ENCODE assay signal across 16 cellular contexts in the genomic region with DNA sequence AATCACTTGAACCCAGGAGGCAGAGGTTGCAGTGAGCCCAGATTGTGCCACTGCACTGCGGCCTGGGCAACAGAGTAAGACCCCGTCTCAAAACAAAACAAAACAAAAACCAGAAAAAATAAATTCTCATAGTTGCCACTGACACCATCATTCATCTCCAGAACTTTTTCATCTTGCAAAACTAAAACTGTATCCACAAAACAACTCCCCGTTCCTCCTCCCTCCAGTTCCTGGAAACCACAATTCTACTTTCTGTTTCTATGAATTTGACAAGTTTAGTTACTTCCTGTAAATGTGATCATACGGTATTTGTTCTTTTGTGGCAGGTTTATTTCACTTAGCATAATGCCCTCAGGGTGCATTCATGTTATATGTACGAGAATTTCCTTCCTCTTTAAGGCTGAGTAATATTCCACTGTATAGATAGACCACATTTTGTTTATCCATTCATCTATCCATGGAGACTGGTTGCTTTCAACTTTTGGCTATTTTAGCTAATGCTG. TPM values are rescaled to one million over a fixed set of nuclear protein-coding genes. Genes with fewer than 3 reads are reported as not detected.
DNase-seq lines count a peak whose midpoint lies in the region; ATAC-seq and TF ChIP-seq lines count a peak whose summit lies in the region.
"Had no signal": no experiment of that assay in that cellular context is flagged by ENCODE, and none has a peak within 500 bp of the region (broad histone marks: within the 10 kb centered on the region; RNA-seq: fewer than 3 reads in every experiment).

No MANE protein-coding gene starts in this region.

- peaks cover 78% of the 10 kb centered on the region for H3K4me1 Mint-ChIP-seq in activated B cell treated with CpG ODN at 0.5 μM for 24 hours

- DNase-seq in KBM-7: peak; percentile 85
- DNase-seq in activated B cell treated with CpG ODN at 0.5 μM for 24 hours: no peak
- no peak for DNase-seq in lower lobe of right lung
- DNase-seq in kidney glomerular epithelial cell (lab: John Stamatoyannopoulos, UW): no peak
- no peak for DNase-seq in Right ventricle myocardium superior
- DNase-seq: endodermal cell; IMR-90; NCI-H69; stimulated activated CD4-positive, alpha-beta T cell treated with anti-CD3 and anti-CD28 coated beads, Interleukin-2, amount 100 ng/mL, for 48 hours; T-helper 9 cell; testis had no signal

- H3K4me2 ChIP-seq in BLaER1 treated with 17β-estradiol and CSF1 and Interleukin-3, amounts not matched to agents 10 nM and 100 nM: peak overlapping the region; percentile 3 to 95 (median 88); a peak in 20 of 22 replicates

- no peaks in the 10 kb centered on the region for H3K27me3 ChIP-seq in BLaER1 treated with 17β-estradiol and CSF1 and Interleukin-3, amounts not matched to agents 10 nM and 100 nM
- no peaks in the 10 kb centered on the region for H3K27me3 ChIP-seq in lower lobe of right lung (ENCODE audit: low read depth)
- H3K27me3 ChIP-seq: testis had no signal

- TF ChIP-seq CTCF in activated B cell treated with CpG ODN at 0.5 μM for 24 hours (IDR thresholded peaks at IDR 0.05) (no peak), lower lobe of right lung (IDR thresholded peaks at IDR 0.05) (no peak)

- POLR2A ChIA-PET in activated B cell treated with CpG ODN at 0.5 μM for 24 hours (lab: Charles Lee): interaction anchor here (0.7 to 19.6 kb wide), 4 partner anchors 11 to 180 kb away, joined by 3 to 342 read pairs (median 8); partner anchors contain the start of gene ADGRE5

- peak overlapping the region; percentile 45 for H3K4me3 Mint-ChIP-seq in activated B cell treated with CpG ODN at 0.5 μM for 24 hours
- H3K4me3 Mint-ChIP-seq: endodermal cell, neural crest cell had no signal

- H3K36me3 ChIP-seq in BLaER1 treated with 17β-estradiol and CSF1 and Interleukin-3, amounts not matched to agents 10 nM and 100 nM: no peaks in the 10 kb centered on the region
- H3K36me3 ChIP-seq in lower lobe of right lung: no peaks in the 10 kb centered on the region

- ATAC-seq in activated B cell treated with CpG ODN at 0.5 μM for 24 hours (ENCODE audit: low read depth) (no peak), lower lobe of right lung (peak; percentile 15 to 31), Right ventricle myocardium superior (ENCODE audit: poor library complexity) (no peak), HG02870 (IDR thresholded peaks at IDR 0.05; ENCODE audit: unreplicated experiment) (no peak), HG02884 (IDR thresholded peaks at IDR 0.05; ENCODE audit: unreplicated experiment) (no peak)

- H3K9ac ChIP-seq in BLaER1 treated with 17β-estradiol and CSF1 and Interleukin-3, amounts not matched to agents 10 nM and 100 nM: peak overlapping the region in 6 of 11 experiments; percentile 25 to 54 (median 34); a peak in 8 of 22 replicates

- H3K27me3 Mint-ChIP-seq in activated B cell treated with CpG ODN at 0.5 μM for 24 hours: no peaks in the 10 kb centered on the region

- peak overlapping the region in 10 of 11 experiments; percentile 9 to 88 (median 80); a peak in 17 of 22 replicates for H3K27ac ChIP-seq in BLaER1 treated with 17β-estradiol and CSF1 and Interleukin-3, amounts not matched to agents 10 nM and 100 nM
- peak overlapping the region; percentile 83 for H3K27ac ChIP-seq in lower lobe of right lung
- H3K27ac ChIP-seq: C4-2B, testis had no signal

- peaks cover 89 to 100% (median 98%) of the 10 kb centered on the region in 10 experiments for H3K4me1 ChIP-seq in BLaER1 treated with 17β-estradiol and CSF1 and Interleukin-3, amounts not matched to agents 10 nM and 100 nM
- peaks cover 87% of the 10 kb centered on the region for H3K4me1 ChIP-seq in lower lobe of right lung

- CTCF ChIA-PET in activated B cell treated with CpG ODN at 0.5 μM for 24 hours (lab: Charles Lee): no interaction called here

- H3K4me3 ChIP-seq in BLaER1 treated with 17β-estradiol and CSF1 and Interleukin-3, amounts not matched to agents 10 nM and 100 nM: no peak overlapping the region
- H3K4me3 ChIP-seq in lower lobe of right lung: no peak overlapping the region
- H3K4me3 ChIP-seq: testis had no signal

- peak overlapping the region; percentile 93 for H3K27ac Mint-ChIP-seq in activated B cell treated with CpG ODN at 0.5 μM for 24 hours
- H3K27ac Mint-ChIP-seq: endodermal cell had no signal

- no peaks in the 10 kb centered on the region for H3K36me3 Mint-ChIP-seq in activated B cell treated with CpG ODN at 0.5 μM for 24 hours (ENCODE audit: low read depth)

- H3K9me3 Mint-ChIP-seq in activated B cell treated with CpG ODN at 0.5 μM for 24 hours: no peaks in the 10 kb centered on the region
- H3K9me3 Mint-ChIP-seq: endodermal cell, neural crest cell had no signal

- no peaks in the 10 kb centered on the region for H3K9me3 ChIP-seq in BLaER1 treated with 17β-estradiol and CSF1 and Interleukin-3, amounts not matched to agents 10 nM and 100 nM (replicated peaks in 1 of 11)
- H3K9me3 ChIP-seq in lower lobe of right lung: no peaks in the 10 kb centered on the region
- H3K9me3 ChIP-seq: testis had no signal

- intact Hi-C loops in activated B cell treated with CpG ODN at 0.5 μM for 24 hours (cut with micrococcal nuclease): loop anchor here (5.0 kb wide), 1 partner anchor 1211 kb away; no protein-coding TSS in a partner anchor
- intact Hi-C loops in lower lobe of right lung (cut with DNase I): no loop called here
- intact Hi-C loops in Right ventricle myocardium superior (cut with DNase I): no loop called here

- no peaks in the 10 kb centered on the region for H4K20me1 ChIP-seq in BLaER1 treated with 17β-estradiol and CSF1 and Interleukin-3, amounts not matched to agents 10 nM and 100 nM

- in situ Hi-C loops in KBM-7 (cut with MboI; ENCODE audit: low pct_unique_long_range_greater_than_20kb, low sequenced_read_pairs): no loop called here

RNA-seq across cellular contexts. Expression of gene ADGRE5, which starts 13.2 kb away (rescaled TPM):
- total RNA-seq in activated B cell treated with CpG ODN at 0.5 μM for 24 hours (129 and 135 TPM in 2 replicates), lower lobe of right lung (239 TPM), Right ventricle myocardium superior (32.9 TPM)

RNA-seq across cellular contexts. Expression of gene DDX39A, which starts 51.1 kb away (rescaled TPM):
- total RNA-seq in activated B cell treated with CpG ODN at 0.5 μM for 24 hours (210 and 211 TPM in 2 replicates), lower lobe of right lung (59.3 TPM), Right ventricle myocardium superior (29.1 TPM)

Comparison
In these comparisons a context has a peak if more than half of its experiments do, and no peak if none do; other contexts are left out.
1. ATAC-seq: peak in lower lobe of right lung (2 of 2); none in activated B cell treated with CpG ODN at 0.5 μM for 24 hours (single experiment), Right ventricle myocardium superior (single experiment), HG02870 (single experiment) and HG02884 (single experiment).